In genomic region chr16:67173808-67174705, GRCh38 we compare ENCODE assay signal across 1 cellular context.
TF ChIP-seq lines count a peak whose summit lies in the region.

No MANE protein-coding gene starts in this region.

TF ChIP-seq in HepG2, 621 proteins besides CTCF, POLR2A, EP300 and RAD21 (continued from another document and continues in another):
- TF ChIP-seq, protein P1, sequence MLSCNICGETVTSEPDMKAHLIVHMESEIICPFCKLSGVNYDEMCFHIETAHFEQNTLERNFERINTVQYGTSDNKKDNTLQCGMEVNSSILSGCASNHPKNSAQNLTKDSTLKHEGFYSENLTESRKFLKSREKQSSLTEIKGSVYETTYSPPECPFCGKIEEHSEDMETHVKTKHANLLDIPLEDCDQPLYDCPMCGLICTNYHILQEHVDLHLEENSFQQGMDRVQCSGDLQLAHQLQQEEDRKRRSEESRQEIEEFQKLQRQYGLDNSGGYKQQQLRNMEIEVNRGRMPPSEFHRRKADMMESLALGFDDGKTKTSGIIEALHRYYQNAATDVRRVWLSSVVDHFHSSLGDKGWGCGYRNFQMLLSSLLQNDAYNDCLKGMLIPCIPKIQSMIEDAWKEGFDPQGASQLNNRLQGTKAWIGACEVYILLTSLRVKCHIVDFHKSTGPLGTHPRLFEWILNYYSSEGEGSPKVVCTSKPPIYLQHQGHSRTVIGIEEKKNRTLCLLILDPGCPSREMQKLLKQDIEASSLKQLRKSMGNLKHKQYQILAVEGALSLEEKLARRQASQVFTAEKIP (CRISPR knock-in tag; IDR thresholded peaks at IDR 0.05; ENCODE audit: borderline replicate concordance) = no peak
- TF ChIP-seq PAXIP1 (CRISPR knock-in tag; conservative IDR thresholded peaks at IDR 0.05) (peak; percentile 76), ZFYVE20 (CRISPR knock-in tag; IDR thresholded peaks at IDR 0.05; ENCODE audit: borderline replicate concordance, low read depth) (peak; percentile 65; the same call in 1 of the 2 replicates), KDM3A (CRISPR knock-in tag; IDR thresholded peaks at IDR 0.05; ENCODE audit: low read depth) (0 out of 2 replicates have a peak, but pooled peaks have one; percentile 84), CHD2 (IDR thresholded peaks at IDR 0.05; ENCODE audit: low read depth, low read length) (0 out of 2 replicates have a peak, but pooled peaks have one; percentile 34), ZNF234 (CRISPR knock-in tag; conservative IDR thresholded peaks at IDR 0.05) (no peak; the same call in 1 of the 2 replicates), LRRFIP1 (CRISPR knock-in tag; conservative IDR thresholded peaks at IDR 0.05) (no peak), GRHL1 (CRISPR knock-in tag; conservative IDR thresholded peaks at IDR 0.05) (no peak), HOXA7 (CRISPR knock-in tag; IDR thresholded peaks at IDR 0.05) (peak; percentile 84), ZNF761 (CRISPR knock-in tag; conservative IDR thresholded peaks at IDR 0.05) (peak; percentile 82), TAF15 (IDR thresholded peaks at IDR 0.05; ENCODE audit: low read depth, low read length, poor library complexity, severe bottlenecking) (peak; percentile 92), KAT8 (CRISPR knock-in tag; IDR thresholded peaks at IDR 0.05) (peak; percentile 82), GZF1 (CRISPR knock-in tag; IDR thresholded peaks at IDR 0.05) (peak; percentile 84; the same call in 1 of the 2 replicates), PCBP1 (IDR thresholded peaks at IDR 0.05; ENCODE audit: borderline replicate concordance, low read depth, low read length) (0 out of 2 replicates have a peak, but pooled peaks have one; percentile 61), HNRNPH1 (optimal IDR thresholded peaks at IDR 0.05; ENCODE audit: low read depth, low read length) (no peak), KLF15 (CRISPR knock-in tag; IDR thresholded peaks at IDR 0.05; ENCODE audit: borderline replicate concordance) (no peak), ZMAT5 (CRISPR knock-in tag; IDR thresholded peaks at IDR 0.05; ENCODE audit: borderline replicate concordance, low read depth) (no peak), RORA (CRISPR knock-in tag; IDR thresholded peaks at IDR 0.05) (no peak), AKAP8 (CRISPR knock-in tag; IDR thresholded peaks at IDR 0.05) (peak; percentile 98), HES4 (CRISPR knock-in tag; IDR thresholded peaks at IDR 0.05; ENCODE audit: borderline replicate concordance) (peak; percentile 78; the same call in 1 of the 2 replicates), ZNF563 (CRISPR knock-in tag; IDR thresholded peaks at IDR 0.05) (peak; percentile 73; the same call in 1 of the 2 replicates), SIN3A (IDR thresholded peaks at IDR 0.05; ENCODE audit: borderline replicate concordance, low read depth, low read length) (peak; percentile 34; the same call in 1 of the 2 replicates), SALL1 (CRISPR knock-in tag; IDR thresholded peaks at IDR 0.05) (peak; percentile 96), EZH2 (conservative IDR thresholded peaks at IDR 0.05; ENCODE audit: low read depth, low read length) (no peak), ZNF513 (CRISPR knock-in tag; conservative IDR thresholded peaks at IDR 0.05) (no peak), ZNF33B (CRISPR knock-in tag; IDR thresholded peaks at IDR 0.05) (peak; percentile 95; the same call in 1 of the 2 replicates), ZNF460 (CRISPR knock-in tag; IDR thresholded peaks at IDR 0.05; ENCODE audit: borderline replicate concordance) (no peak)
- TF ChIP-seq, protein P2, sequence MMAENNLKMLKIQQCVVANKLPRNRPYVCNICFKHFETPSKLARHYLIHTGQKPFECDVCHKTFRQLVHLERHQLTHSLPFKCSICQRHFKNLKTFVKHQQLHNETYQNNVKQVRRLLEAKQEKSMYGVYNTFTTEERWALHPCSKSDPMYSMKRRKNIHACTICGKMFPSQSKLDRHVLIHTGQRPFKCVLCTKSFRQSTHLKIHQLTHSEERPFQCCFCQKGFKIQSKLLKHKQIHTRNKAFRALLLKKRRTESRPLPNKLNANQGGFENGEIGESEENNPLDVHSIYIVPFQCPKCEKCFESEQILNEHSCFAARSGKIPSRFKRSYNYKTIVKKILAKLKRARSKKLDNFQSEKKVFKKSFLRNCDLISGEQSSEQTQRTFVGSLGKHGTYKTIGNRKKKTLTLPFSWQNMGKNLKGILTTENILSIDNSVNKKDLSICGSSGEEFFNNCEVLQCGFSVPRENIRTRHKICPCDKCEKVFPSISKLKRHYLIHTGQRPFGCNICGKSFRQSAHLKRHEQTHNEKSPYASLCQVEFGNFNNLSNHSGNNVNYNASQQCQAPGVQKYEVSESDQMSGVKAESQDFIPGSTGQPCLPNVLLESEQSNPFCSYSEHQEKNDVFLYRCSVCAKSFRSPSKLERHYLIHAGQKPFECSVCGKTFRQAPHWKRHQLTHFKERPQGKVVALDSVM (CRISPR knock-in tag; IDR thresholded peaks at IDR 0.05) = peak; percentile 27; the same call in 1 of the 2 replicates
- TF ChIP-seq, protein P3, sequence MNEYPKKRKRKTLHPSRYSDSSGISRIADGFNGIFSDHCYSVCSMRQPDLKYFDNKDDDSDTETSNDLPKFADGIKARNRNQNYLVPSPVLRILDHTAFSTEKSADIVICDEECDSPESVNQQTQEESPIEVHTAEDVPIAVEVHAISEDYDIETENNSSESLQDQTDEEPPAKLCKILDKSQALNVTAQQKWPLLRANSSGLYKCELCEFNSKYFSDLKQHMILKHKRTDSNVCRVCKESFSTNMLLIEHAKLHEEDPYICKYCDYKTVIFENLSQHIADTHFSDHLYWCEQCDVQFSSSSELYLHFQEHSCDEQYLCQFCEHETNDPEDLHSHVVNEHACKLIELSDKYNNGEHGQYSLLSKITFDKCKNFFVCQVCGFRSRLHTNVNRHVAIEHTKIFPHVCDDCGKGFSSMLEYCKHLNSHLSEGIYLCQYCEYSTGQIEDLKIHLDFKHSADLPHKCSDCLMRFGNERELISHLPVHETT (CRISPR knock-in tag; conservative IDR thresholded peaks at IDR 0.05) = 0 out of 2 replicates have a peak, but pooled peaks have one; percentile 58
- TF ChIP-seq, protein P4, sequence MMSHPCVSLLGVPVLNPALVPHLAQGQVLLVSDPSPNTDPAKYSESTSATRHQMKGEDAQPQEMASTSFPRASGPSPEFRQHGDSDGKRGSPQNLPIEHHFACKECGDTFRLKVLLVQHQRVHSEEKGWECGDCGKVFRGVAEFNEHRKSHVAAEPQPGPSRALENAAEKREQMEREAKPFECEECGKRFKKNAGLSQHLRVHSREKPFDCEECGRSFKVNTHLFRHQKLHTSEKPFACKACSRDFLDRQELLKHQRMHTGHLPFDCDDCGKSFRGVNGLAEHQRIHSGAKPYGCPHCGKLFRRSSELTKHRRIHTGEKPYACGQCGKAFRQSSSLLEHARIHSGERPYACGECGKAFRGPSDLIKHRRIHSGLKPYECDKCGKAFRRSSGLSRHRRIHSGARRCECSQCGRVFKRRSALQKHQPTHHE (CRISPR knock-in tag; IDR thresholded peaks at IDR 0.05; ENCODE audit: borderline replicate concordance) = no peak
- TF ChIP-seq, protein P5, sequence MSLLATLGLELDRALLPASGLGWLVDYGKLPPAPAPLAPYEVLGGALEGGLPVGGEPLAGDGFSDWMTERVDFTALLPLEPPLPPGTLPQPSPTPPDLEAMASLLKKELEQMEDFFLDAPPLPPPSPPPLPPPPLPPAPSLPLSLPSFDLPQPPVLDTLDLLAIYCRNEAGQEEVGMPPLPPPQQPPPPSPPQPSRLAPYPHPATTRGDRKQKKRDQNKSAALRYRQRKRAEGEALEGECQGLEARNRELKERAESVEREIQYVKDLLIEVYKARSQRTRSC (CRISPR knock-in tag; IDR thresholded peaks at IDR 0.05; ENCODE audit: low read depth) = peak; percentile 62; the same call in 1 of the 2 replicates
- TF ChIP-seq, protein P6, sequence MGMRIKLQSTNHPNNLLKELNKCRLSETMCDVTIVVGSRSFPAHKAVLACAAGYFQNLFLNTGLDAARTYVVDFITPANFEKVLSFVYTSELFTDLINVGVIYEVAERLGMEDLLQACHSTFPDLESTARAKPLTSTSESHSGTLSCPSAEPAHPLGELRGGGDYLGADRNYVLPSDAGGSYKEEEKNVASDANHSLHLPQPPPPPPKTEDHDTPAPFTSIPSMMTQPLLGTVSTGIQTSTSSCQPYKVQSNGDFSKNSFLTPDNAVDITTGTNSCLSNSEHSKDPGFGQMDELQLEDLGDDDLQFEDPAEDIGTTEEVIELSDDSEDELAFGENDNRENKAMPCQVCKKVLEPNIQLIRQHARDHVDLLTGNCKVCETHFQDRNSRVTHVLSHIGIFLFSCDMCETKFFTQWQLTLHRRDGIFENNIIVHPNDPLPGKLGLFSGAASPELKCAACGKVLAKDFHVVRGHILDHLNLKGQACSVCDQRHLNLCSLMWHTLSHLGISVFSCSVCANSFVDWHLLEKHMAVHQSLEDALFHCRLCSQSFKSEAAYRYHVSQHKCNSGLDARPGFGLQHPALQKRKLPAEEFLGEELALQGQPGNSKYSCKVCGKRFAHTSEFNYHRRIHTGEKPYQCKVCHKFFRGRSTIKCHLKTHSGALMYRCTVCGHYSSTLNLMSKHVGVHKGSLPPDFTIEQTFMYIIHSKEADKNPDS (CRISPR knock-in tag; IDR thresholded peaks at IDR 0.05) = 0 out of 2 replicates have a peak, but pooled peaks have one; percentile 44
- TF ChIP-seq, protein P7, sequence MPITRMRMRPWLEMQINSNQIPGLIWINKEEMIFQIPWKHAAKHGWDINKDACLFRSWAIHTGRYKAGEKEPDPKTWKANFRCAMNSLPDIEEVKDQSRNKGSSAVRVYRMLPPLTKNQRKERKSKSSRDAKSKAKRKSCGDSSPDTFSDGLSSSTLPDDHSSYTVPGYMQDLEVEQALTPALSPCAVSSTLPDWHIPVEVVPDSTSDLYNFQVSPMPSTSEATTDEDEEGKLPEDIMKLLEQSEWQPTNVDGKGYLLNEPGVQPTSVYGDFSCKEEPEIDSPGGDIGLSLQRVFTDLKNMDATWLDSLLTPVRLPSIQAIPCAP (CRISPR knock-in tag; IDR thresholded peaks at IDR 0.05; ENCODE audit: low read depth) = 0 out of 2 replicates have a peak, but pooled peaks have one; percentile 55
